In the genomic region with DNA sequence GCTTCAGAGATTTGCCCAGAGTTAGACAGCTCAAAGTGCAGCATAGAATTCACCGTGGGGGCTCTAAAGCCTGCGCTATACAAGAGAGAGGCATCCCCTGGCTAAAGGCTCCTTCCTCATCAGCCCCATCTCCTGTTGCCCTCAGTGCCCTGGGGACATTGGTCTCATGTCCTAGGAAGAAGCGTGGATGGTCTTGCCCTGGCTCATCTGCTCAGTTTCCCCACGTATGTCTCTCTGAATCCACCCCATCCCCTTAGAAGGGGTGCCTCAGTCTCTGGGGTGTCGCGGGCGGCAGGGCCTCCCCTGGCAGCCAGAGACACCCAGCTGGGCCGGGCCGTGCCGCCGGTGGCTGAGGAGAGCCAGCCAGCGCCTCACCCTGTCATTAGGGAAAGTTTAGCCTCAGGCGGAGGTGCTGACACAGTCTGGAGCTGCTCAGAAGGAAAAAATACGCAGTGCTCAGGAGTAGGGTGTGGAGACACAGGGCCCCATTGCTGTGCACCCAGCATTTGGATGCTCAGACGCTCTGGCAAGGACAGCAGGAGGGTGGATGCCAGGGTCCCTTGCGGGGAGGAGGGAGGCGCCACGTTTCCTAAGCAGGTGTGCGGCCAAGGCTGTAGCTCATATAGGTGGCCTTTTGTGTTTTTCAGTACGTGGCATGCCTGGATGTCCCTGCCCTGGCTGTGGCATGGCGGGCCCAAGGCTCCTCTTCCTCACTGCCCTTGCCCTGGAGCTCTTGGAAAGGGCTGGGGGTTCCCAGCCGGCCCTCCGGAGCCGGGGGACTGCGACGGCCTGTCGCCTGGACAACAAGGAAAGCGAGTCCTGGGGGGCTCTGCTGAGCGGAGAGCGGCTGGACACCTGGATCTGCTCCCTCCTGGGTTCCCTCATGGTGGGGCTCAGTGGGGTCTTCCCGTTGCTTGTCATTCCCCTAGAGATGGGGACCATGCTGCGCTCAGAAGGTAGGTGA, we compare ENCODE assay signal across 2 cellular contexts.
TF ChIP-seq lines count a peak whose summit lies in the region.

No MANE protein-coding gene starts in this region.

TF ChIP-seq in SK-N-SH, 30 proteins besides CTCF, POLR2A, EP300 and RAD21:
- TF ChIP-seq JUND (IDR thresholded peaks at IDR 0.05): no peak
- no peak for TF ChIP-seq MEF2A (IDR thresholded peaks at IDR 0.05; ENCODE audit: borderline replicate concordance, low read depth)
- no peak for TF ChIP-seq SIN3A (IDR thresholded peaks at IDR 0.05; ENCODE audit: borderline replicate concordance, low read depth, low read length)
- no peak for TF ChIP-seq CHD2 (IDR thresholded peaks at IDR 0.05; ENCODE audit: low read length, partially characterized antibody)
- TF ChIP-seq TCF12 (IDR thresholded peaks at IDR 0.05): no peak
- TF ChIP-seq YY1 (IDR thresholded peaks at IDR 0.05; ENCODE audit: low read depth): no peak
- TF ChIP-seq SMC3 (IDR thresholded peaks at IDR 0.05; ENCODE audit: low read depth, low read length): no peak
- no peak for TF ChIP-seq FOXM1 (IDR thresholded peaks at IDR 0.05; ENCODE audit: low read depth)
- no peak for TF ChIP-seq ELF1 (IDR thresholded peaks at IDR 0.05)
- TF ChIP-seq RXRA (IDR thresholded peaks at IDR 0.05; ENCODE audit: borderline replicate concordance, low read depth): no peak
- TF ChIP-seq RCOR1 (IDR thresholded peaks at IDR 0.05; ENCODE audit: low read length): no peak
TF ChIP-seq in SK-N-SH: peak in this region for 0.

TF ChIP-seq in SK-N-SH treated with all-trans-retinoic acid at 6 μM for 48 hours, 23 proteins besides CTCF, POLR2A, EP300 and RAD21:
- TF ChIP-seq ZFP30 (CRISPR knock-in tag; IDR thresholded peaks at IDR 0.05): no peak
- no peak for TF ChIP-seq ZNF8 (CRISPR knock-in tag; IDR thresholded peaks at IDR 0.05)
- TF ChIP-seq, protein P1, sequence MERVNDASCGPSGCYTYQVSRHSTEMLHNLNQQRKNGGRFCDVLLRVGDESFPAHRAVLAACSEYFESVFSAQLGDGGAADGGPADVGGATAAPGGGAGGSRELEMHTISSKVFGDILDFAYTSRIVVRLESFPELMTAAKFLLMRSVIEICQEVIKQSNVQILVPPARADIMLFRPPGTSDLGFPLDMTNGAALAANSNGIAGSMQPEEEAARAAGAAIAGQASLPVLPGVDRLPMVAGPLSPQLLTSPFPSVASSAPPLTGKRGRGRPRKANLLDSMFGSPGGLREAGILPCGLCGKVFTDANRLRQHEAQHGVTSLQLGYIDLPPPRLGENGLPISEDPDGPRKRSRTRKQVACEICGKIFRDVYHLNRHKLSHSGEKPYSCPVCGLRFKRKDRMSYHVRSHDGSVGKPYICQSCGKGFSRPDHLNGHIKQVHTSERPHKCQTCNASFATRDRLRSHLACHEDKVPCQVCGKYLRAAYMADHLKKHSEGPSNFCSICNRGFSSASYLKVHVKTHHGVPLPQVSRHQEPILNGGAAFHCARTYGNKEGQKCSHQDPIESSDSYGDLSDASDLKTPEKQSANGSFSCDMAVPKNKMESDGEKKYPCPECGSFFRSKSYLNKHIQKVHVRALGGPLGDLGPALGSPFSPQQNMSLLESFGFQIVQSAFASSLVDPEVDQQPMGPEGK (CRISPR knock-in tag; IDR thresholded peaks at IDR 0.05; ENCODE audit: borderline replicate concordance): no peak
- TF ChIP-seq, protein P2, sequence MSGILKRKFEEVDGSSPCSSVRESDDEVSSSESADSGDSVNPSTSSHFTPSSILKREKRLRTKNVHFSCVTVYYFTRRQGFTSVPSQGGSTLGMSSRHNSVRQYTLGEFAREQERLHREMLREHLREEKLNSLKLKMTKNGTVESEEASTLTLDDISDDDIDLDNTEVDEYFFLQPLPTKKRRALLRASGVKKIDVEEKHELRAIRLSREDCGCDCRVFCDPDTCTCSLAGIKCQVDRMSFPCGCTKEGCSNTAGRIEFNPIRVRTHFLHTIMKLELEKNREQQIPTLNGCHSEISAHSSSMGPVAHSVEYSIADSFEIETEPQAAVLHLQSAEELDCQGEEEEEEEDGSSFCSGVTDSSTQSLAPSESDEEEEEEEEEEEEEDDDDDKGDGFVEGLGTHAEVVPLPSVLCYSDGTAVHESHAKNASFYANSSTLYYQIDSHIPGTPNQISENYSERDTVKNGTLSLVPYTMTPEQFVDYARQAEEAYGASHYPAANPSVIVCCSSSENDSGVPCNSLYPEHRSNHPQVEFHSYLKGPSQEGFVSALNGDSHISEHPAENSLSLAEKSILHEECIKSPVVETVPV (CRISPR knock-in tag; IDR thresholded peaks at IDR 0.05): no peak
- TF ChIP-seq PPARA (CRISPR knock-in tag; IDR thresholded peaks at IDR 0.05; ENCODE audit: borderline replicate concordance): no peak
- TF ChIP-seq, protein P3, sequence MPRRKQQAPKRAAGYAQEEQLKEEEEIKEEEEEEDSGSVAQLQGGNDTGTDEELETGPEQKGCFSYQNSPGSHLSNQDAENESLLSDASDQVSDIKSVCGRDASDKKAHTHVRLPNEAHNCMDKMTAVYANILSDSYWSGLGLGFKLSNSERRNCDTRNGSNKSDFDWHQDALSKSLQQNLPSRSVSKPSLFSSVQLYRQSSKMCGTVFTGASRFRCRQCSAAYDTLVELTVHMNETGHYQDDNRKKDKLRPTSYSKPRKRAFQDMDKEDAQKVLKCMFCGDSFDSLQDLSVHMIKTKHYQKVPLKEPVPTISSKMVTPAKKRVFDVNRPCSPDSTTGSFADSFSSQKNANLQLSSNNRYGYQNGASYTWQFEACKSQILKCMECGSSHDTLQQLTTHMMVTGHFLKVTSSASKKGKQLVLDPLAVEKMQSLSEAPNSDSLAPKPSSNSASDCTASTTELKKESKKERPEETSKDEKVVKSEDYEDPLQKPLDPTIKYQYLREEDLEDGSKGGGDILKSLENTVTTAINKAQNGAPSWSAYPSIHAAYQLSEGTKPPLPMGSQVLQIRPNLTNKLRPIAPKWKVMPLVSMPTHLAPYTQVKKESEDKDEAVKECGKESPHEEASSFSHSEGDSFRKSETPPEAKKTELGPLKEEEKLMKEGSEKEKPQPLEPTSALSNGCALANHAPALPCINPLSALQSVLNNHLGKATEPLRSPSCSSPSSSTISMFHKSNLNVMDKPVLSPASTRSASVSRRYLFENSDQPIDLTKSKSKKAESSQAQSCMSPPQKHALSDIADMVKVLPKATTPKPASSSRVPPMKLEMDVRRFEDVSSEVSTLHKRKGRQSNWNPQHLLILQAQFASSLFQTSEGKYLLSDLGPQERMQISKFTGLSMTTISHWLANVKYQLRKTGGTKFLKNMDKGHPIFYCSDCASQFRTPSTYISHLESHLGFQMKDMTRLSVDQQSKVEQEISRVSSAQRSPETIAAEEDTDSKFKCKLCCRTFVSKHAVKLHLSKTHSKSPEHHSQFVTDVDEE (CRISPR knock-in tag; IDR thresholded peaks at IDR 0.05): no peak
- TF ChIP-seq TCF4 (CRISPR knock-in tag; IDR thresholded peaks at IDR 0.05; ENCODE audit: borderline replicate concordance): no peak; the same call in 1 of the 2 replicates
- TF ChIP-seq ZFP3 (CRISPR knock-in tag; IDR thresholded peaks at IDR 0.05): no peak
- no peak for TF ChIP-seq ZC3H10 (CRISPR knock-in tag; IDR thresholded peaks at IDR 0.05)
- TF ChIP-seq GLIS3 (CRISPR knock-in tag; IDR thresholded peaks at IDR 0.05): no peak
- TF ChIP-seq, protein P4, sequence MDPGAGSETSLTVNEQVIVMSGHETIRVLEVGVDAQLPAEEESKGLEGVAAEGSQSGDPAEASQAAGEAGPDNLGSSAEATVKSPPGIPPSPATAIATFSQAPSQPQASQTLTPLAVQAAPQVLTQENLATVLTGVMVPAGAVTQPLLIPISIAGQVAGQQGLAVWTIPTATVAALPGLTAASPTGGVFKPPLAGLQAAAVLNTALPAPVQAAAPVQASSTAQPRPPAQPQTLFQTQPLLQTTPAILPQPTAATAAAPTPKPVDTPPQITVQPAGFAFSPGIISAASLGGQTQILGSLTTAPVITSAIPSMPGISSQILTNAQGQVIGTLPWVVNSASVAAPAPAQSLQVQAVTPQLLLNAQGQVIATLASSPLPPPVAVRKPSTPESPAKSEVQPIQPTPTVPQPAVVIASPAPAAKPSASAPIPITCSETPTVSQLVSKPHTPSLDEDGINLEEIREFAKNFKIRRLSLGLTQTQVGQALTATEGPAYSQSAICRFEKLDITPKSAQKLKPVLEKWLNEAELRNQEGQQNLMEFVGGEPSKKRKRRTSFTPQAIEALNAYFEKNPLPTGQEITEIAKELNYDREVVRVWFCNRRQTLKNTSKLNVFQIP (CRISPR knock-in tag; IDR thresholded peaks at IDR 0.05; ENCODE audit: borderline replicate concordance, low read depth): no peak
- TF ChIP-seq ESRRG (CRISPR knock-in tag; IDR thresholded peaks at IDR 0.05): no peak
- no peak for TF ChIP-seq SNAI2 (CRISPR knock-in tag; IDR thresholded peaks at IDR 0.05)
- TF ChIP-seq ARNTL (CRISPR knock-in tag; IDR thresholded peaks at IDR 0.05; ENCODE audit: borderline replicate concordance, low read depth): no peak
- no peak for TF ChIP-seq OSR1 (CRISPR knock-in tag; IDR thresholded peaks at IDR 0.05)
- TF ChIP-seq ISL1 (CRISPR knock-in tag; IDR thresholded peaks at IDR 0.05): no peak
TF ChIP-seq in SK-N-SH treated with all-trans-retinoic acid at 6 μM for 48 hours: peak in this region for 0.
